In the genomic region with DNA sequence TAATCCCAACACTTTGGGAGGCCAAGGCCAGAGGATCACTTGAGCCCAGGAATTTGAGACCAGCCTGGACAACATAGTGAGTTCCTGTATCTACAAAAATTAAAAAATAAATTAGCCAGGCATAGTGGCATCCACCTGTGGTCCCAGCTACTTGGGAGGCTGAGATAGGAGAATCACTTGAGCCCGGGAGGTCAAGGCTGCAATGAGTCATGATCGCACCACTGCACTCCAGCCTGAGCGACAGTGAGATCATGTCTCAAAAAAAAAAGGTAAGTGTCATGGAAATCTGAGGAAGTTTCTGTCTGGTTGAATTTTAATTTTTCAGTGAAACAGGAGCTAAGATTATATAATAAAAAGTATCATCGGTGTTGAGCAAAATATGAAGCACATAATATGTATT, we compare ENCODE assay signal across 16 cellular contexts. TPM values are rescaled to one million over a fixed set of nuclear protein-coding genes. Genes with fewer than 3 reads are reported as not detected.
DNase-seq lines count a peak whose midpoint lies in the region; ATAC-seq, FAIRE-seq and TF ChIP-seq lines count a peak whose summit lies in the region.
"Had no signal": no experiment of that assay in that cellular context is flagged by ENCODE, and none has a peak within 500 bp of the region (broad histone marks: within the 10 kb centered on the region; RNA-seq: fewer than 3 reads in every experiment).

No MANE protein-coding gene starts in this region.

- H3K9me3 ChIP-seq in mammary epithelial cell (replicated peaks; ENCODE audit: insufficient read depth, low read length), result peaks cover 2% of the 10 kb centered on the region

- FAIRE-seq in RCC 7860 (lab: Jason Lieb, UNC), result peak; percentile 82
- FAIRE-seq: A549 had no signal

- H3K36me3 ChIP-seq in mammary epithelial cell (ENCODE audit: insufficient read depth, low read length), result no peaks in the 10 kb centered on the region
- H3K36me3 ChIP-seq: SJSA1 had no signal

- ATAC-seq in HG03135 (IDR thresholded peaks at IDR 0.05; ENCODE audit: unreplicated experiment), result no peak
- ATAC-seq in HG03045 (IDR thresholded peaks at IDR 0.05; ENCODE audit: unreplicated experiment), result no peak
- ATAC-seq in HG03095 (IDR thresholded peaks at IDR 0.05; ENCODE audit: unreplicated experiment), result no peak
- ATAC-seq: A549 had no signal

- H3K27me3 ChIP-seq in mammary epithelial cell (ENCODE audit: insufficient read depth, low read length), result no peaks in the 10 kb centered on the region

- no peak overlapping the region for H3K27ac ChIP-seq in mammary epithelial cell (ENCODE audit: insufficient read depth, low read depth, low read length)
- H3K27ac ChIP-seq: A549, SJSA1 had no signal

- H3K4me2 ChIP-seq in mammary epithelial cell (ENCODE audit: insufficient read depth, low read depth, low read length), result no peak overlapping the region

- H4K20me1 ChIP-seq in mammary epithelial cell (ENCODE audit: insufficient read depth, low read length), result no peaks in the 10 kb centered on the region

- in situ Hi-C loops in mammary epithelial cell (cut with MboI; ENCODE audit: low sequenced_read_pairs in 2 of 2), result no loop called here

- H3K9me3 Mint-ChIP-seq in activated naive CD8-positive, alpha-beta T cell (ENCODE audit: low read depth), result peaks cover 3% of the 10 kb centered on the region
- peaks cover 20% of the 10 kb centered on the region for H3K9me3 Mint-ChIP-seq in activated naive CD8-positive, alpha-beta T cell treated with anti-CD3 and anti-CD28 coated beads for 36 hours
- H3K9me3 Mint-ChIP-seq in progenitor cell of endocrine pancreas (ENCODE audit: low read depth), result peaks cover 21% of the 10 kb centered on the region
- H3K9me3 Mint-ChIP-seq: HFFc6 had no signal

- no peak overlapping the region for H3K4me3 ChIP-seq in mammary epithelial cell (replicated peaks in 1 of 3; ENCODE audit: insufficient read depth in 1 of 3, low read depth in 2 of 3, low read length in 3 of 3)
- H3K4me3 ChIP-seq: A549, SJSA1 had no signal

- TF ChIP-seq CTCF in mammary epithelial cell (conservative IDR thresholded peaks at IDR 0.05 in 1 of 2, IDR thresholded peaks at IDR 0.05 in 1 of 2; ENCODE audit: extremely low read depth in 1 of 2, insufficient read depth in 1 of 2, low read depth in 1 of 2, low read length in 2 of 2) (no peak), progenitor cell of endocrine pancreas (IDR thresholded peaks at IDR 0.05; ENCODE audit: unreplicated experiment) (no peak)

- no peak overlapping the region for H3K27ac Mint-ChIP-seq in activated naive CD8-positive, alpha-beta T cell
- no peak overlapping the region for H3K27ac Mint-ChIP-seq in activated naive CD8-positive, alpha-beta T cell treated with anti-CD3 and anti-CD28 coated beads for 36 hours
- H3K27ac Mint-ChIP-seq in progenitor cell of endocrine pancreas, result no peak overlapping the region
- H3K27ac Mint-ChIP-seq: HFFc6 had no signal

- H3K4me1 Mint-ChIP-seq in activated naive CD8-positive, alpha-beta T cell (ENCODE audit: low read depth), result peaks cover 17% of the 10 kb centered on the region
- H3K4me1 Mint-ChIP-seq in activated naive CD8-positive, alpha-beta T cell treated with anti-CD3 and anti-CD28 coated beads for 36 hours, result peaks cover 14% of the 10 kb centered on the region
- H3K4me1 Mint-ChIP-seq in progenitor cell of endocrine pancreas (ENCODE audit: low read depth), result peaks cover 18% of the 10 kb centered on the region

- no peaks in the 10 kb centered on the region for H3K27me3 Mint-ChIP-seq in activated naive CD8-positive, alpha-beta T cell
- H3K27me3 Mint-ChIP-seq in activated naive CD8-positive, alpha-beta T cell treated with anti-CD3 and anti-CD28 coated beads for 36 hours, result no peaks in the 10 kb centered on the region
- no peaks in the 10 kb centered on the region for H3K27me3 Mint-ChIP-seq in progenitor cell of endocrine pancreas

- CTCF ChIA-PET in mammary epithelial cell (lab: Charles Lee; ENCODE audit: low non-redundant PET), result no interaction called here

- peaks cover 12% of the 10 kb centered on the region for H3K4me1 ChIP-seq in mammary epithelial cell (ENCODE audit: insufficient read depth, low read length)

- no peak overlapping the region for H2AFZ ChIP-seq in mammary epithelial cell (ENCODE audit: low read depth, low read length)

- no TSS peak for BruUV-seq in mammary epithelial cell (replicated peaks; lab: Mats Ljungman, UMichigan)

- no peak for DNase-seq in activated naive CD8-positive, alpha-beta T cell treated with anti-CD3 and anti-CD28 coated beads for 36 hours
- peak; percentile 37 for DNase-seq in RCC 7860 (ENCODE audit: low spot score)
- DNase-seq in mammary epithelial cell, result peak; percentile 3
- no peak for DNase-seq in progenitor cell of endocrine pancreas (ENCODE audit: low spot score, unreplicated experiment)
- DNase-seq: AML-193, GOT3, HFFc6, NCI-H1436 treated with DMSO at 0.1 percent for 48 hours, NCI-H2081 treated with DMSO at 0.1 percent for 48 hours, NCI-H524 had no signal

- intact Hi-C loops in mammary epithelial cell (cut with micrococcal nuclease), result no loop called here

- H3K36me3 Mint-ChIP-seq in activated naive CD8-positive, alpha-beta T cell, result peaks cover 16% of the 10 kb centered on the region
- H3K36me3 Mint-ChIP-seq in activated naive CD8-positive, alpha-beta T cell treated with anti-CD3 and anti-CD28 coated beads for 36 hours, result peaks cover 36% of the 10 kb centered on the region
- peaks cover 32% of the 10 kb centered on the region for H3K36me3 Mint-ChIP-seq in progenitor cell of endocrine pancreas (ENCODE audit: insufficient read depth)

- dilution Hi-C loops in mammary epithelial cell (cut with HindIII; ENCODE audit: low sequenced_read_pairs), result no loop called here

- peaks cover 9% of the 10 kb centered on the region for H3K79me2 ChIP-seq in mammary epithelial cell (ENCODE audit: insufficient read depth, low read length)

- H3K4me3 Mint-ChIP-seq in activated naive CD8-positive, alpha-beta T cell, result peak overlapping the region; percentile 32
- no peak overlapping the region for H3K4me3 Mint-ChIP-seq in activated naive CD8-positive, alpha-beta T cell treated with anti-CD3 and anti-CD28 coated beads for 36 hours
- peak overlapping the region; percentile 35 for H3K4me3 Mint-ChIP-seq in progenitor cell of endocrine pancreas (ENCODE audit: low read depth)
- H3K4me3 Mint-ChIP-seq: HFFc6 had no signal

- no peak overlapping the region for H3K9ac ChIP-seq in mammary epithelial cell (ENCODE audit: insufficient read depth, low read length)

- WGBS in mammary epithelial cell (ENCODE audit: low coverage, missing lambda C conversion rate), result 100% methylated on average over 4 of the region's 4 CpGs

RNA-seq across cellular contexts. Expression of a gene that starts 2.5 kb away (rescaled TPM):
- total RNA-seq in activated naive CD8-positive, alpha-beta T cell treated with anti-CD3 and anti-CD28 coated beads for 36 hours, result 1 to 10 TPM; 1.0 to 1.3 TPM
- 1 to 10 TPM; 1.1 to 2.0 TPM for total RNA-seq in mammary epithelial cell
- 0.82 TPM for polyA plus RNA-seq in mammary epithelial cell
- 17.1 TPM for polyA minus RNA-seq in mammary epithelial cell
- 16.0 and 19.6 TPM in 2 replicates for total RNA-seq in progenitor cell of endocrine pancreas
- total RNA-seq: HFFc6, SJSA1 had no signal

RNA-seq across cellular contexts. Expression of a gene that starts 15.7 kb away (rescaled TPM):
- total RNA-seq in activated naive CD8-positive, alpha-beta T cell treated with anti-CD3 and anti-CD28 coated beads for 36 hours, result 1 to 10 TPM; 5.6 to 7.5 TPM
- 1 to 10 TPM; 5.7 to 6.0 TPM for total RNA-seq in mammary epithelial cell
- polyA plus RNA-seq in mammary epithelial cell, result 1.3 TPM
- 1.4 TPM for polyA minus RNA-seq in mammary epithelial cell
- total RNA-seq in progenitor cell of endocrine pancreas, result 12.3 and 13.8 TPM in 2 replicates

RNA-seq across cellular contexts. Expression of a gene that starts 15.8 kb away (rescaled TPM):
- 1 to 10 TPM; 6.4 to 7.1 TPM for total RNA-seq in activated naive CD8-positive, alpha-beta T cell treated with anti-CD3 and anti-CD28 coated beads for 36 hours
- 1 to 10 TPM; 3.7 to 4.4 TPM for total RNA-seq in mammary epithelial cell
- polyA plus RNA-seq in mammary epithelial cell, result 2.9 TPM
- polyA minus RNA-seq in mammary epithelial cell, result not detected
- total RNA-seq in progenitor cell of endocrine pancreas, result 5.3 and 6.3 TPM in 2 replicates

RNA-seq across cellular contexts. Expression of a gene that starts 41.9 kb away (rescaled TPM):
- 10 to 100 TPM; 56.8 to 61.2 TPM for total RNA-seq in activated naive CD8-positive, alpha-beta T cell treated with anti-CD3 and anti-CD28 coated beads for 36 hours
- 10 to 100 TPM; 10.2 to 26.2 TPM for total RNA-seq in mammary epithelial cell
- 10.5 TPM for polyA plus RNA-seq in mammary epithelial cell
- polyA minus RNA-seq in mammary epithelial cell, result 4.8 TPM
- 37.8 and 38.4 TPM in 2 replicates for total RNA-seq in progenitor cell of endocrine pancreas

RNA-seq across cellular contexts. Expression of a gene that starts 42.0 kb away (rescaled TPM):
- 10 to 100 TPM; 35.8 to 38.0 TPM for total RNA-seq in activated naive CD8-positive, alpha-beta T cell treated with anti-CD3 and anti-CD28 coated beads for 36 hours
- total RNA-seq in mammary epithelial cell (10 to 100 TPM; 33.5 to 35.1 TPM), progenitor cell of endocrine pancreas (32.6 and 37.3 TPM in 2 replicates)
- polyA plus RNA-seq in mammary epithelial cell, result 17.0 TPM
- polyA minus RNA-seq in mammary epithelial cell, result 33.5 TPM

Comparison
In these comparisons a context has a peak if more than half of its experiments do, and no peak if none do; other contexts are left out.
1. DNase-seq: peak in RCC 7860 (single experiment) and mammary epithelial cell (single experiment); none in activated naive CD8-positive, alpha-beta T cell treated with anti-CD3 and anti-CD28 coated beads for 36 hours (single experiment) and progenitor cell of endocrine pancreas (single experiment).